In the genomic region with DNA sequence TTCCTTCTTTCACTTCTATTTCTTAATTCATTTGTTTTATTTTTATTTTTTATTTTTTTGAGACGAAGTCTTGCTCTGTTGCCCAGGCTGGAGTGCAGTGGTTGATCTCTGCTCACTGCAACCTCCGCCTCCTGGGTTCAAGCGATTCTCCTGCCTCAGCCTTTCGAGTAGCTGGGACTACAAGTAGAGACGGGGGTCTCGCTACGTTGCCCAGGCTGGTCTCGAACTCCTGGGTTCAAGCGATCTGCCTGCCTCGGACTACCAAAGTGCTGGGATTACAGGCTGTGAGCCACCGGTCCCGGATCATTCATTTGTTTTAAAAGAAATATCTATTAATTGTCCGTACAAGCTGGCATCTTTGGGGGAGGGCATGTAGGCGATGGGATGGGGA, we compare ENCODE assay signal across 9 cellular contexts. TPM values are rescaled to one million over a fixed set of nuclear protein-coding genes. Genes with fewer than 3 reads are reported as not detected.
DNase-seq lines count a peak whose midpoint lies in the region; ATAC-seq, FAIRE-seq and TF ChIP-seq lines count a peak whose summit lies in the region.
"Had no signal": no experiment of that assay in that cellular context is flagged by ENCODE, and none has a peak within 500 bp of the region (broad histone marks: within the 10 kb centered on the region; RNA-seq: fewer than 3 reads in every experiment).

No MANE protein-coding gene starts in this region.

- H3K27ac ChIP-seq in RWPE1 (peak overlapping the region; percentile 67), fibroblast of lung (ENCODE audit: insufficient read depth, low read length) (no peak overlapping the region), skeletal muscle tissue (ENCODE audit: low read depth, low read length) (no peak overlapping the region)

- CTCF ChIA-PET in RWPE1 (lab: Yijun Ruan, JAX), result interaction anchor here (1.3 to 3.8 kb wide), 2 partner anchors 9 to 73 kb away, joined by 4 to 48 read pairs; a partner anchor contains a TSS

- H3K9me3 ChIP-seq in fibroblast of lung (ENCODE audit: control insufficient read depth, insufficient read depth, low read depth, low read length) (no peaks in the 10 kb centered on the region), skeletal muscle tissue (ENCODE audit: control insufficient read depth in 3 of 3, low read length in 3 of 3) (no peaks in the 10 kb centered on the region)

- TF ChIP-seq CTCF in RWPE1 (conservative IDR thresholded peaks at IDR 0.05; ENCODE audit: low read depth), result no peak
- no peak for TF ChIP-seq CTCF in fibroblast of lung (conservative IDR thresholded peaks at IDR 0.05 in 1 of 2, IDR thresholded peaks at IDR 0.05 in 1 of 2; ENCODE audit: low read depth in 1 of 2, low read length in 2 of 2)

- H3K36me3 ChIP-seq in fibroblast of lung (ENCODE audit: control insufficient read depth, insufficient read depth, low read length) (no peaks in the 10 kb centered on the region), skeletal muscle tissue (ENCODE audit: control insufficient read depth in 3 of 3, insufficient read depth in 3 of 3, low read length in 3 of 3) (no peaks in the 10 kb centered on the region)
- H3K36me3 ChIP-seq: brain microvascular endothelial cell had no signal

- DNase-seq in RWPE1 (ENCODE audit: low spot score) (no peak), fibroblast of lung (ENCODE audit: low read depth in 2 of 2) (no peak), erythroblast (lab: John Stamatoyannopoulos, UW) (no peak), urothelium cell line (ENCODE audit: low spot score) (no peak)

- peak overlapping the region; percentile 15 for H3K4me2 ChIP-seq in fibroblast of lung (ENCODE audit: extremely low read depth, insufficient read depth, low read length)

- peaks cover 2% of the 10 kb centered on the region for H4K20me1 ChIP-seq in fibroblast of lung (ENCODE audit: control insufficient read depth, extremely low read depth, insufficient read depth, low read length)

- H3K79me2 ChIP-seq in fibroblast of lung (ENCODE audit: control insufficient read depth, insufficient read depth, low read length), result no peaks in the 10 kb centered on the region

- H3K9ac ChIP-seq in fibroblast of lung (ENCODE audit: insufficient read depth, low read length) (no peak overlapping the region), skeletal muscle tissue (ENCODE audit: low read depth in 1 of 3, low read length in 3 of 3) (no peak overlapping the region)

- no peak overlapping the region for H2AFZ ChIP-seq in fibroblast of lung (ENCODE audit: low read length)

- ATAC-seq in GM18511 (IDR thresholded peaks at IDR 0.05; ENCODE audit: unreplicated experiment) (peak; percentile 0), GM21360 (IDR thresholded peaks at IDR 0.05; ENCODE audit: unreplicated experiment) (no peak), HG02571 (IDR thresholded peaks at IDR 0.05; ENCODE audit: unreplicated experiment) (no peak)

- no peak for TF ChIP-seq POLR2A in erythroblast (IDR thresholded peaks at IDR 0.05; ENCODE audit: low read length)

- FAIRE-seq in urothelium cell line (lab: Jason Lieb, UNC), result no peak

- H3K27me3 ChIP-seq in fibroblast of lung (ENCODE audit: control insufficient read depth, insufficient read depth, low read length) (peaks cover 23% of the 10 kb centered on the region), skeletal muscle tissue (ENCODE audit: control insufficient read depth in 3 of 3, insufficient read depth in 3 of 3, low read length in 3 of 3) (peaks cover 13 to 16% (median 14%) of the 10 kb centered on the region in 3 donors)

- POLR2A ChIA-PET in RWPE1 (lab: Yijun Ruan, JAX; ENCODE audit: low non-redundant PET), result no interaction called here

- H3K4me3 ChIP-seq in fibroblast of lung (replicated peaks in 1 of 4; ENCODE audit: control extremely low read depth in 1 of 4, insufficient read depth in 1 of 4, low read depth in 3 of 4, low read length in 4 of 4) (peak overlapping the region in 1 of 4 experiments; percentile 17), skeletal muscle tissue (ENCODE audit: low read length in 3 of 3) (peak overlapping the region; percentile 37 to 54 (median 52))

- H3K4me1 ChIP-seq in fibroblast of lung (ENCODE audit: control insufficient read depth, extremely low read depth, insufficient read depth, low read length), result peaks cover 5% of the 10 kb centered on the region
- H3K4me1 ChIP-seq in skeletal muscle tissue (ENCODE audit: control insufficient read depth in 3 of 3, insufficient read depth in 3 of 3, low read length in 3 of 3), result peaks cover 27 to 32% (median 29%) of the 10 kb centered on the region in 3 donors

RNA-seq across cellular contexts. Expression of a gene that starts 0.5 kb away (rescaled TPM):
- total RNA-seq in fibroblast of lung (5.4 and 6.4 TPM in 2 replicates), skeletal muscle tissue (6.3 TPM)
- 1.6 and 3.7 TPM in 2 replicates for polyA plus RNA-seq in fibroblast of lung
- polyA plus RNA-seq in fibroblast of lung (2012), result 3.8 and 5.9 TPM in 2 replicates
- polyA minus RNA-seq in fibroblast of lung (ENCODE audit: low replicate concordance), result 0.71 and 7.1 TPM in 2 replicates

RNA-seq across cellular contexts. Expression of a gene that starts 4.4 kb away (rescaled TPM):
- total RNA-seq in fibroblast of lung (under 0.01 TPM in 2 replicates), skeletal muscle tissue (not detected)
- not detected in 2 replicates for polyA plus RNA-seq in fibroblast of lung
- not detected in 2 replicates for polyA plus RNA-seq in fibroblast of lung (2012)
- polyA minus RNA-seq in fibroblast of lung (ENCODE audit: low replicate concordance), result not detected in 2 replicates

RNA-seq across cellular contexts. Expression of a gene that starts 8.5 kb away (rescaled TPM):
- total RNA-seq in fibroblast of lung (57.0 and 88.4 TPM in 2 replicates), skeletal muscle tissue (26.1 TPM)
- polyA plus RNA-seq in fibroblast of lung, result 89.4 and 94.1 TPM in 2 replicates
- polyA plus RNA-seq in fibroblast of lung (2012), result 66.0 and 83.4 TPM in 2 replicates
- 109 and 171 TPM in 2 replicates for polyA minus RNA-seq in fibroblast of lung (ENCODE audit: low replicate concordance)

RNA-seq across cellular contexts. Expression of a gene that starts 18.9 kb away (rescaled TPM):
- total RNA-seq in fibroblast of lung, result 449 and 452 TPM in 2 replicates
- 775 and 1,146 TPM in 2 replicates for polyA plus RNA-seq in fibroblast of lung
- 584 and 848 TPM in 2 replicates for polyA plus RNA-seq in fibroblast of lung (2012)
- 305 and 449 TPM in 2 replicates for polyA minus RNA-seq in fibroblast of lung (ENCODE audit: low replicate concordance)
- 474 TPM for total RNA-seq in skeletal muscle tissue

RNA-seq across cellular contexts. Expression of a gene that starts 42.4 kb away (rescaled TPM):
- total RNA-seq in fibroblast of lung (7.7 and 13.4 TPM in 2 replicates), skeletal muscle tissue (14.6 TPM)
- polyA plus RNA-seq in fibroblast of lung, result 21.9 and 43.6 TPM in 2 replicates
- 16.4 and 32.8 TPM in 2 replicates for polyA plus RNA-seq in fibroblast of lung (2012)
- 48.1 and 108 TPM in 2 replicates for polyA minus RNA-seq in fibroblast of lung (ENCODE audit: low replicate concordance)
